ENCODE assay signal across 1 cellular context in the genomic region with DNA sequence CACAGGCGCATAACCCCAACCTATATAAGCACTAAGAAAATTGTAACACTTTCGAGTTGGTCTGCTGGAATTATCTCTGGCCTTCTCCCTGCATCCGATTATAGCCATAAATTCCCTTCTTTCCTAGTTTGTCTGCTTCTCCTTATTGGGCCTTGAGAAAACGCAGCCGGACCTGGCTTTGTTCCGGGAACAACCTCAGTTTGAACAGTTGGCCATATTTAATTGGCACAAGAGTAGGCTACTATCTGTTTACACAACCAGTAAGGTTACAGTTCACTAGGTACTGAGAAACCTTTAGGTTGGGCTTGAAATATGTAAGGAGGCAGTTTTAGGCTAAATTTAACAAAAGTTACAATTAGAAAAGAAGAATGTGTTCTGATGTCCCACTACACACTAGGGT.
TF ChIP-seq lines count a peak whose summit lies in the region.

No MANE protein-coding gene starts in this region.

TF ChIP-seq in GM23338, 12 proteins besides CTCF, POLR2A, EP300 and RAD21 (continued from another document):
- TF ChIP-seq, protein P1, sequence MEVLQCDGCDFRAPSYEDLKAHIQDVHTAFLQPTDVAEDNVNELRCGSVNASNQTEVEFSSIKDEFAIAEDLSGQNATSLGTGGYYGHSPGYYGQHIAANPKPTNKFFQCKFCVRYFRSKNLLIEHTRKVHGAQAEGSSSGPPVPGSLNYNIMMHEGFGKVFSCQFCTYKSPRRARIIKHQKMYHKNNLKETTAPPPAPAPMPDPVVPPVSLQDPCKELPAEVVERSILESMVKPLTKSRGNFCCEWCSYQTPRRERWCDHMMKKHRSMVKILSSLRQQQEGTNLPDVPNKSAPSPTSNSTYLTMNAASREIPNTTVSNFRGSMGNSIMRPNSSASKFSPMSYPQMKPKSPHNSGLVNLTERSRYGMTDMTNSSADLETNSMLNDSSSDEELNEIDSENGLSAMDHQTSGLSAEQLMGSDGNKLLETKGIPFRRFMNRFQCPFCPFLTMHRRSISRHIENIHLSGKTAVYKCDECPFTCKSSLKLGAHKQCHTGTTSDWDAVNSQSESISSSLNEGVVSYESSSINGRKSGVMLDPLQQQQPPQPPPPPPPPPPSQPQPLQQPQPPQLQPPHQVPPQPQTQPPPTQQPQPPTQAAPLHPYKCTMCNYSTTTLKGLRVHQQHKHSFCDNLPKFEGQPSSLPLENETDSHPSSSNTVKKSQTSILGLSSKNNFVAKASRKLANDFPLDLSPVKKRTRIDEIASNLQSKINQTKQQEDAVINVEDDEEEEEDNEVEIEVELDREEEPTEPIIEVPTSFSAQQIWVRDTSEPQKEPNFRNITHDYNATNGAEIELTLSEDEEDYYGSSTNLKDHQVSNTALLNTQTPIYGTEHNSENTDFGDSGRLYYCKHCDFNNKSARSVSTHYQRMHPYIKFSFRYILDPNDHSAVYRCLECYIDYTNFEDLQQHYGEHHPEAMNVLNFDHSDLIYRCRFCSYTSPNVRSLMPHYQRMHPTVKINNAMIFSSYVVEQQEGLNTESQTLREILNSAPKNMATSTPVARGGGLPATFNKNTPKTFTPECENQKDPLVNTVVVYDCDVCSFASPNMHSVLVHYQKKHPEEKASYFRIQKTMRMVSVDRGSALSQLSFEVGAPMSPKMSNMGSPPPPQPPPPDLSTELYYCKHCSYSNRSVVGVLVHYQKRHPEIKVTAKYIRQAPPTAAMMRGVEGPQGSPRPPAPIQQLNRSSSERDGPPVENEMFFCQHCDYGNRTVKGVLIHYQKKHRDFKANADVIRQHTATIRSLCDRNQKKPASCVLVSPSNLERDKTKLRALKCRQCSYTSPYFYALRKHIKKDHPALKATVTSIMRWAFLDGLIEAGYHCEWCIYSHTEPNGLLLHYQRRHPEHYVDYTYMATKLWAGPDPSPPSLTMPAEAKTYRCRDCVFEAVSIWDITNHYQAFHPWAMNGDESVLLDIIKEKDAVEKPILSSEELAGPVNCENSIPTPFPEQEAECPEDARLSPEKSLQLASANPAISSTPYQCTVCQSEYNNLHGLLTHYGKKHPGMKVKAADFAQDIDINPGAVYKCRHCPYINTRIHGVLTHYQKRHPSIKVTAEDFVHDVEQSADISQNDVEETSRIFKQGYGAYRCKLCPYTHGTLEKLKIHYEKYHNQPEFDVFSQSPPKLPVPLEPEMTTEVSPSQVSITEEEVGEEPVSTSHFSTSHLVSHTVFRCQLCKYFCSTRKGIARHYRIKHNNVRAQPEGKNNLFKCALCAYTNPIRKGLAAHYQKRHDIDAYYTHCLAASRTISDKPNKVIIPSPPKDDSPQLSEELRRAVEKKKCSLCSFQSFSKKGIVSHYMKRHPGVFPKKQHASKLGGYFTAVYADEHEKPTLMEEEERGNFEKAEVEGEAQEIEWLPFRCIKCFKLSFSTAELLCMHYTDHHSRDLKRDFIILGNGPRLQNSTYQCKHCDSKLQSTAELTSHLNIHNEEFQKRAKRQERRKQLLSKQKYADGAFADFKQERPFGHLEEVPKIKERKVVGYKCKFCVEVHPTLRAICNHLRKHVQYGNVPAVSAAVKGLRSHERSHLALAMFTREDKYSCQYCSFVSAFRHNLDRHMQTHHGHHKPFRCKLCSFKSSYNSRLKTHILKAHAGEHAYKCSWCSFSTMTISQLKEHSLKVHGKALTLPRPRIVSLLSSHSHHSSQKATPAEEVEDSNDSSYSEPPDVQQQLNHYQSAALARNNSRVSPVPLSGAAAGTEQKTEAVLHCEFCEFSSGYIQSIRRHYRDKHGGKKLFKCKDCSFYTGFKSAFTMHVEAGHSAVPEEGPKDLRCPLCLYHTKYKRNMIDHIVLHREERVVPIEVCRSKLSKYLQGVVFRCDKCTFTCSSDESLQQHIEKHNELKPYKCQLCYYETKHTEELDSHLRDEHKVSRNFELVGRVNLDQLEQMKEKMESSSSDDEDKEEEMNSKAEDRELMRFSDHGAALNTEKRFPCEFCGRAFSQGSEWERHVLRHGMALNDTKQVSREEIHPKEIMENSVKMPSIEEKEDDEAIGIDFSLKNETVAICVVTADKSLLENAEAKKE (CRISPR knock-in tag; IDR thresholded peaks at IDR 0.05), result no peak
- TF ChIP-seq ZNF331 (CRISPR knock-in tag; IDR thresholded peaks at IDR 0.05; ENCODE audit: low read depth), result no peak
- TF ChIP-seq, protein P2, sequence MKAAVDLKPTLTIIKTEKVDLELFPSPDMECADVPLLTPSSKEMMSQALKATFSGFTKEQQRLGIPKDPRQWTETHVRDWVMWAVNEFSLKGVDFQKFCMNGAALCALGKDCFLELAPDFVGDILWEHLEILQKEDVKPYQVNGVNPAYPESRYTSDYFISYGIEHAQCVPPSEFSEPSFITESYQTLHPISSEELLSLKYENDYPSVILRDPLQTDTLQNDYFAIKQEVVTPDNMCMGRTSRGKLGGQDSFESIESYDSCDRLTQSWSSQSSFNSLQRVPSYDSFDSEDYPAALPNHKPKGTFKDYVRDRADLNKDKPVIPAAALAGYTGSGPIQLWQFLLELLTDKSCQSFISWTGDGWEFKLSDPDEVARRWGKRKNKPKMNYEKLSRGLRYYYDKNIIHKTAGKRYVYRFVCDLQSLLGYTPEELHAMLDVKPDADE (IDR thresholded peaks at IDR 0.05), result no peak
- TF ChIP-seq STAT1 (IDR thresholded peaks at IDR 0.05; ENCODE audit: unreplicated experiment), result no peak
- TF ChIP-seq EZH2 (IDR thresholded peaks at IDR 0.05; ENCODE audit: low read depth, unreplicated experiment), result no peak
- TF ChIP-seq, protein P3, sequence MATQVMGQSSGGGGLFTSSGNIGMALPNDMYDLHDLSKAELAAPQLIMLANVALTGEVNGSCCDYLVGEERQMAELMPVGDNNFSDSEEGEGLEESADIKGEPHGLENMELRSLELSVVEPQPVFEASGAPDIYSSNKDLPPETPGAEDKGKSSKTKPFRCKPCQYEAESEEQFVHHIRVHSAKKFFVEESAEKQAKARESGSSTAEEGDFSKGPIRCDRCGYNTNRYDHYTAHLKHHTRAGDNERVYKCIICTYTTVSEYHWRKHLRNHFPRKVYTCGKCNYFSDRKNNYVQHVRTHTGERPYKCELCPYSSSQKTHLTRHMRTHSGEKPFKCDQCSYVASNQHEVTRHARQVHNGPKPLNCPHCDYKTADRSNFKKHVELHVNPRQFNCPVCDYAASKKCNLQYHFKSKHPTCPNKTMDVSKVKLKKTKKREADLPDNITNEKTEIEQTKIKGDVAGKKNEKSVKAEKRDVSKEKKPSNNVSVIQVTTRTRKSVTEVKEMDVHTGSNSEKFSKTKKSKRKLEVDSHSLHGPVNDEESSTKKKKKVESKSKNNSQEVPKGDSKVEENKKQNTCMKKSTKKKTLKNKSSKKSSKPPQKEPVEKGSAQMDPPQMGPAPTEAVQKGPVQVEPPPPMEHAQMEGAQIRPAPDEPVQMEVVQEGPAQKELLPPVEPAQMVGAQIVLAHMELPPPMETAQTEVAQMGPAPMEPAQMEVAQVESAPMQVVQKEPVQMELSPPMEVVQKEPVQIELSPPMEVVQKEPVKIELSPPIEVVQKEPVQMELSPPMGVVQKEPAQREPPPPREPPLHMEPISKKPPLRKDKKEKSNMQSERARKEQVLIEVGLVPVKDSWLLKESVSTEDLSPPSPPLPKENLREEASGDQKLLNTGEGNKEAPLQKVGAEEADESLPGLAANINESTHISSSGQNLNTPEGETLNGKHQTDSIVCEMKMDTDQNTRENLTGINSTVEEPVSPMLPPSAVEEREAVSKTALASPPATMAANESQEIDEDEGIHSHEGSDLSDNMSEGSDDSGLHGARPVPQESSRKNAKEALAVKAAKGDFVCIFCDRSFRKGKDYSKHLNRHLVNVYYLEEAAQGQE (IDR thresholded peaks at IDR 0.05; ENCODE audit: unreplicated experiment), result no peak
